Comparison of ENCODE assay signal across 1 cellular context in the genomic region with DNA sequence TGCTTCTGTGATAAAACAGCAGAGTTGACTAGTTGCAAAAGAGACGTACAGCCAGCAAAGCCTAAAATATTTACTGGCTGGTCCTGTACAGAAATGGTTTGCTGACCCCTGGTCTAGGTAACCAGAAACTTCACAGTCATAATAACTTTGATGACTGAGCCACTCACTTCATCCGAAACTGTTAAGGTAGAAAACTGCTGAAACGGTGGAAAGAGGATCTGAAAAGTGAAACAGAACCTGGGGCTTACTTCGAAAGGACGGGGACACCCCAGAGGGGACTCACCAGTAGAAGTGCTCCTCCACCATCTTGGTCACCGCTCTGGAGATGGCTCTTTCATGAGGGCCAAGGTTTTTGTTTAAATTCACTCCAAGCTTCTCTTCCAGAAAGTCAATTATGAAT.
TF ChIP-seq lines count a peak whose summit lies in the region.

No MANE protein-coding gene starts in this region.

TF ChIP-seq in GM12878, 131 proteins besides CTCF, POLR2A, EP300 and RAD21 (continued from another document and continues in another):
- TF ChIP-seq, protein P1, sequence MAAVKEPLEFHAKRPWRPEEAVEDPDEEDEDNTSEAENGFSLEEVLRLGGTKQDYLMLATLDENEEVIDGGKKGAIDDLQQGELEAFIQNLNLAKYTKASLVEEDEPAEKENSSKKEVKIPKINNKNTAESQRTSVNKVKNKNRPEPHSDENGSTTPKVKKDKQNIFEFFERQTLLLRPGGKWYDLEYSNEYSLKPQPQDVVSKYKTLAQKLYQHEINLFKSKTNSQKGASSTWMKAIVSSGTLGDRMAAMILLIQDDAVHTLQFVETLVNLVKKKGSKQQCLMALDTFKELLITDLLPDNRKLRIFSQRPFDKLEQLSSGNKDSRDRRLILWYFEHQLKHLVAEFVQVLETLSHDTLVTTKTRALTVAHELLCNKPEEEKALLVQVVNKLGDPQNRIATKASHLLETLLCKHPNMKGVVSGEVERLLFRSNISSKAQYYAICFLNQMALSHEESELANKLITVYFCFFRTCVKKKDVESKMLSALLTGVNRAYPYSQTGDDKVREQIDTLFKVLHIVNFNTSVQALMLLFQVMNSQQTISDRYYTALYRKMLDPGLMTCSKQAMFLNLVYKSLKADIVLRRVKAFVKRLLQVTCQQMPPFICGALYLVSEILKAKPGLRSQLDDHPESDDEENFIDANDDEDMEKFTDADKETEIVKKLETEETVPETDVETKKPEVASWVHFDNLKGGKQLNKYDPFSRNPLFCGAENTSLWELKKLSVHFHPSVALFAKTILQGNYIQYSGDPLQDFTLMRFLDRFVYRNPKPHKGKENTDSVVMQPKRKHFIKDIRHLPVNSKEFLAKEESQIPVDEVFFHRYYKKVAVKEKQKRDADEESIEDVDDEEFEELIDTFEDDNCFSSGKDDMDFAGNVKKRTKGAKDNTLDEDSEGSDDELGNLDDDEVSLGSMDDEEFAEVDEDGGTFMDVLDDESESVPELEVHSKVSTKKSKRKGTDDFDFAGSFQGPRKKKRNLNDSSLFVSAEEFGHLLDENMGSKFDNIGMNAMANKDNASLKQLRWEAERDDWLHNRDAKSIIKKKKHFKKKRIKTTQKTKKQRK (IDR thresholded peaks at IDR 0.05; ENCODE audit: low read depth, low read length): no peak
- TF ChIP-seq ZNF207 (IDR thresholded peaks at IDR 0.05; ENCODE audit: borderline replicate concordance): peak; percentile 53; the same call in 1 of the 2 replicates
- peak; percentile 71 for TF ChIP-seq JUNB (IDR thresholded peaks at IDR 0.05)
- no peak for TF ChIP-seq NFYA (IDR thresholded peaks at IDR 0.05; ENCODE audit: borderline replicate concordance, low read depth, low read length)
- TF ChIP-seq ZNF622 (IDR thresholded peaks at IDR 0.05): no peak
- TF ChIP-seq ZNF24 (IDR thresholded peaks at IDR 0.05): peak; percentile 97
- TF ChIP-seq NFIC (IDR thresholded peaks at IDR 0.05; ENCODE audit: low read depth, low read length): peak; percentile 73
- no peak for TF ChIP-seq RCOR1 (conservative IDR thresholded peaks at IDR 0.05; ENCODE audit: low read depth, low read length)
- TF ChIP-seq CREM (IDR thresholded peaks at IDR 0.05; ENCODE audit: low read depth): peak; percentile 70
- TF ChIP-seq MEF2B (IDR thresholded peaks at IDR 0.05; ENCODE audit: partially characterized antibody, poor library complexity, severe bottlenecking): peak; percentile 13
- TF ChIP-seq FOXM1 (IDR thresholded peaks at IDR 0.05; ENCODE audit: low read depth, low read length): peak; percentile 57; the same call in 1 of the 2 replicates
- TF ChIP-seq BCL11A (IDR thresholded peaks at IDR 0.05; ENCODE audit: low read depth, low read length): peak; percentile 88
- TF ChIP-seq HSF1 (IDR thresholded peaks at IDR 0.05; ENCODE audit: low read depth, low read length): no peak
- TF ChIP-seq MTA2 (IDR thresholded peaks at IDR 0.05; ENCODE audit: low read depth): peak; percentile 76; the same call in 1 of the 2 replicates
- TF ChIP-seq SP1 (IDR thresholded peaks at IDR 0.05; ENCODE audit: low read depth, low read length): no peak
- no peak for TF ChIP-seq TCF12 (IDR thresholded peaks at IDR 0.05; ENCODE audit: low read depth, low read length)
- TF ChIP-seq SPI1 (IDR thresholded peaks at IDR 0.05; ENCODE audit: borderline replicate concordance, insufficient read depth, low read depth, low read length): peak; percentile 94
- TF ChIP-seq BHLHE40 (IDR thresholded peaks at IDR 0.05; ENCODE audit: borderline replicate concordance in 1 of 2, low read depth in 2 of 2, low read length in 1 of 2): peak in 1 of 2 experiments; percentile 21; a peak in 1 of 4 replicates
- TF ChIP-seq PKNOX1 (IDR thresholded peaks at IDR 0.05): peak; percentile 43; the same call in 1 of the 2 replicates
- TF ChIP-seq, protein P2, sequence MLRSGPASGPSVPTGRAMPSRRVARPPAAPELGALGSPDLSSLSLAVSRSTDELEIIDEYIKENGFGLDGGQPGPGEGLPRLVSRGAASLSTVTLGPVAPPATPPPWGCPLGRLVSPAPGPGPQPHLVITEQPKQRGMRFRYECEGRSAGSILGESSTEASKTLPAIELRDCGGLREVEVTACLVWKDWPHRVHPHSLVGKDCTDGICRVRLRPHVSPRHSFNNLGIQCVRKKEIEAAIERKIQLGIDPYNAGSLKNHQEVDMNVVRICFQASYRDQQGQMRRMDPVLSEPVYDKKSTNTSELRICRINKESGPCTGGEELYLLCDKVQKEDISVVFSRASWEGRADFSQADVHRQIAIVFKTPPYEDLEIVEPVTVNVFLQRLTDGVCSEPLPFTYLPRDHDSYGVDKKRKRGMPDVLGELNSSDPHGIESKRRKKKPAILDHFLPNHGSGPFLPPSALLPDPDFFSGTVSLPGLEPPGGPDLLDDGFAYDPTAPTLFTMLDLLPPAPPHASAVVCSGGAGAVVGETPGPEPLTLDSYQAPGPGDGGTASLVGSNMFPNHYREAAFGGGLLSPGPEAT (IDR thresholded peaks at IDR 0.05; ENCODE audit: low read depth): peak; percentile 77; the same call in 1 of the 2 replicates
- TF ChIP-seq TCF7 (IDR thresholded peaks at IDR 0.05; ENCODE audit: borderline replicate concordance): peak; percentile 14; the same call in 1 of the 2 replicates
- no peak for TF ChIP-seq ZBTB11 (CRISPR knock-in tag; IDR thresholded peaks at IDR 0.05)
- TF ChIP-seq CREB1 (IDR thresholded peaks at IDR 0.05; ENCODE audit: low read depth): peak; percentile 53
- TF ChIP-seq BCL3 (IDR thresholded peaks at IDR 0.05; ENCODE audit: borderline replicate concordance, insufficient read depth, low read depth, low read length, poor library complexity, severe bottlenecking): peak; percentile 82
- no peak for TF ChIP-seq ZNF384 (IDR thresholded peaks at IDR 0.05; ENCODE audit: borderline replicate concordance, low read depth, low read length)
- no peak for TF ChIP-seq EZH2 (IDR thresholded peaks at IDR 0.05; ENCODE audit: borderline replicate concordance, control insufficient read depth, low read depth, low read length)
- TF ChIP-seq, protein P3, sequence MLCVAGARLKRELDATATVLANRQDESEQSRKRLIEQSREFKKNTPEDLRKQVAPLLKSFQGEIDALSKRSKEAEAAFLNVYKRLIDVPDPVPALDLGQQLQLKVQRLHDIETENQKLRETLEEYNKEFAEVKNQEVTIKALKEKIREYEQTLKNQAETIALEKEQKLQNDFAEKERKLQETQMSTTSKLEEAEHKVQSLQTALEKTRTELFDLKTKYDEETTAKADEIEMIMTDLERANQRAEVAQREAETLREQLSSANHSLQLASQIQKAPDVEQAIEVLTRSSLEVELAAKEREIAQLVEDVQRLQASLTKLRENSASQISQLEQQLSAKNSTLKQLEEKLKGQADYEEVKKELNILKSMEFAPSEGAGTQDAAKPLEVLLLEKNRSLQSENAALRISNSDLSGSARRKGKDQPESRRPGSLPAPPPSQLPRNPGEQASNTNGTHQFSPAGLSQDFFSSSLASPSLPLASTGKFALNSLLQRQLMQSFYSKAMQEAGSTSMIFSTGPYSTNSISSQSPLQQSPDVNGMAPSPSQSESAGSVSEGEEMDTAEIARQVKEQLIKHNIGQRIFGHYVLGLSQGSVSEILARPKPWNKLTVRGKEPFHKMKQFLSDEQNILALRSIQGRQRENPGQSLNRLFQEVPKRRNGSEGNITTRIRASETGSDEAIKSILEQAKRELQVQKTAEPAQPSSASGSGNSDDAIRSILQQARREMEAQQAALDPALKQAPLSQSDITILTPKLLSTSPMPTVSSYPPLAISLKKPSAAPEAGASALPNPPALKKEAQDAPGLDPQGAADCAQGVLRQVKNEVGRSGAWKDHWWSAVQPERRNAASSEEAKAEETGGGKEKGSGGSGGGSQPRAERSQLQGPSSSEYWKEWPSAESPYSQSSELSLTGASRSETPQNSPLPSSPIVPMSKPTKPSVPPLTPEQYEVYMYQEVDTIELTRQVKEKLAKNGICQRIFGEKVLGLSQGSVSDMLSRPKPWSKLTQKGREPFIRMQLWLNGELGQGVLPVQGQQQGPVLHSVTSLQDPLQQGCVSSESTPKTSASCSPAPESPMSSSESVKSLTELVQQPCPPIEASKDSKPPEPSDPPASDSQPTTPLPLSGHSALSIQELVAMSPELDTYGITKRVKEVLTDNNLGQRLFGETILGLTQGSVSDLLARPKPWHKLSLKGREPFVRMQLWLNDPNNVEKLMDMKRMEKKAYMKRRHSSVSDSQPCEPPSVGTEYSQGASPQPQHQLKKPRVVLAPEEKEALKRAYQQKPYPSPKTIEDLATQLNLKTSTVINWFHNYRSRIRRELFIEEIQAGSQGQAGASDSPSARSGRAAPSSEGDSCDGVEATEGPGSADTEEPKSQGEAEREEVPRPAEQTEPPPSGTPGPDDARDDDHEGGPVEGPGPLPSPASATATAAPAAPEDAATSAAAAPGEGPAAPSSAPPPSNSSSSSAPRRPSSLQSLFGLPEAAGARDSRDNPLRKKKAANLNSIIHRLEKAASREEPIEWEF (IDR thresholded peaks at IDR 0.05; ENCODE audit: insufficient replicate concordance, low read depth, low read length): no peak
- 0 out of 3 replicates have a peak, but pooled peaks have one; percentile 28 for TF ChIP-seq POU2F2 (IDR thresholded peaks at IDR 0.05; ENCODE audit: borderline replicate concordance, low read depth, low read length)
- no peak for TF ChIP-seq CHD4 (IDR thresholded peaks at IDR 0.05)
- TF ChIP-seq MYC (IDR thresholded peaks at IDR 0.05; ENCODE audit: insufficient read depth, insufficient read length, insufficient replicate concordance, low read length, severe bottlenecking): no peak
- peak; percentile 66 for TF ChIP-seq RUNX3 (IDR thresholded peaks at IDR 0.05; ENCODE audit: low read length)
- TF ChIP-seq POLR2AphosphoS2 (IDR thresholded peaks at IDR 0.05; ENCODE audit: low read depth, low read length): no peak
- TF ChIP-seq, protein P4, sequence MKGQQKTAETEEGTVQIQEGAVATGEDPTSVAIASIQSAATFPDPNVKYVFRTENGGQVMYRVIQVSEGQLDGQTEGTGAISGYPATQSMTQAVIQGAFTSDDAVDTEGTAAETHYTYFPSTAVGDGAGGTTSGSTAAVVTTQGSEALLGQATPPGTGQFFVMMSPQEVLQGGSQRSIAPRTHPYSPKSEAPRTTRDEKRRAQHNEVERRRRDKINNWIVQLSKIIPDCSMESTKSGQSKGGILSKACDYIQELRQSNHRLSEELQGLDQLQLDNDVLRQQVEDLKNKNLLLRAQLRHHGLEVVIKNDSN (IDR thresholded peaks at IDR 0.05; ENCODE audit: borderline replicate concordance, extremely low read length, insufficient read depth, low read depth, low read length): no peak
- TF ChIP-seq MEF2A (IDR thresholded peaks at IDR 0.05; ENCODE audit: insufficient read depth, low read depth, low read length): 0 out of 2 replicates have a peak, but pooled peaks have one; percentile 37
